Comparison of ENCODE assay signal across 1 cellular context in the genomic region with DNA sequence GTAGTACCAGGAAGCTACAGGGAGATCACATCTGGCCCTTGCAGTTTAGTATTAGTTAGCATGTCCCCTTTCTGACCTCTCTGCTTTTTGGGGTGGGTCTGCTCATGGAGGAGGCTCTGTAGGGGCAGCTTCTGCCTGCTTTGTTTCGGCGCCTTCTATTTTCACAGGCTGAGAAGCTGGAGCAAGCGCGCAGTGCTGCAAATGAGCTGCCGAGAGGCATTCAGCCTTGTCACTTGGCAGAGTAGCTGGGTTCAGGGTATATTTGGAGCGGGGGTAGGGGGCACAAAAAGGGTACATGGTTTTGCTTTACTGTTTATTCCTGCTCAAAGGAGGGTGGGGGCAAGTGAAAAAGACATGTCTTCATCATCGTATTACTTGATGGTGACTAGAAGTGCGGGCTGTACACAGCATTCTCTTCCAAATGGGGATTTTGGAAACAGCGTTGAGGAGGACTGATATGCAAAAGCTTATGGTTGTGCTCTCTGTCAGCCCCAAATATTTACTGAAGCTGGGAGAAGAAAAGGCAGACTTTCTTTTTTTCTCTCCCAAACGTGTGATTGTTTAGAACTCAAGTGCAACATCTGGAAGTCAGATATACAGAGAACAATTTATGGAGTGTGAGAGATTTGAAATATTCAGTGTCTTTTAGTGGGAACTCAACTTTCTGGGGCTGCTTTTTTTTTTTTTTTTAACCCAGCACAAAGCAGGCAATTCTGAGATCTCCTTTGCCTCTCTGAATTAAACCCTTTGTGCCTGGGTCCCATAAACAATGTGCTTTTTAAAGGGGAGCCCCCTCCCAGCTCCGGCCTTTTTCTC.
TF ChIP-seq lines count a peak whose summit lies in the region.

No MANE protein-coding gene starts in this region.

TF ChIP-seq in WTC11, 78 proteins besides CTCF, POLR2A, EP300 and RAD21 (continued from another document):
- TF ChIP-seq, protein P1, sequence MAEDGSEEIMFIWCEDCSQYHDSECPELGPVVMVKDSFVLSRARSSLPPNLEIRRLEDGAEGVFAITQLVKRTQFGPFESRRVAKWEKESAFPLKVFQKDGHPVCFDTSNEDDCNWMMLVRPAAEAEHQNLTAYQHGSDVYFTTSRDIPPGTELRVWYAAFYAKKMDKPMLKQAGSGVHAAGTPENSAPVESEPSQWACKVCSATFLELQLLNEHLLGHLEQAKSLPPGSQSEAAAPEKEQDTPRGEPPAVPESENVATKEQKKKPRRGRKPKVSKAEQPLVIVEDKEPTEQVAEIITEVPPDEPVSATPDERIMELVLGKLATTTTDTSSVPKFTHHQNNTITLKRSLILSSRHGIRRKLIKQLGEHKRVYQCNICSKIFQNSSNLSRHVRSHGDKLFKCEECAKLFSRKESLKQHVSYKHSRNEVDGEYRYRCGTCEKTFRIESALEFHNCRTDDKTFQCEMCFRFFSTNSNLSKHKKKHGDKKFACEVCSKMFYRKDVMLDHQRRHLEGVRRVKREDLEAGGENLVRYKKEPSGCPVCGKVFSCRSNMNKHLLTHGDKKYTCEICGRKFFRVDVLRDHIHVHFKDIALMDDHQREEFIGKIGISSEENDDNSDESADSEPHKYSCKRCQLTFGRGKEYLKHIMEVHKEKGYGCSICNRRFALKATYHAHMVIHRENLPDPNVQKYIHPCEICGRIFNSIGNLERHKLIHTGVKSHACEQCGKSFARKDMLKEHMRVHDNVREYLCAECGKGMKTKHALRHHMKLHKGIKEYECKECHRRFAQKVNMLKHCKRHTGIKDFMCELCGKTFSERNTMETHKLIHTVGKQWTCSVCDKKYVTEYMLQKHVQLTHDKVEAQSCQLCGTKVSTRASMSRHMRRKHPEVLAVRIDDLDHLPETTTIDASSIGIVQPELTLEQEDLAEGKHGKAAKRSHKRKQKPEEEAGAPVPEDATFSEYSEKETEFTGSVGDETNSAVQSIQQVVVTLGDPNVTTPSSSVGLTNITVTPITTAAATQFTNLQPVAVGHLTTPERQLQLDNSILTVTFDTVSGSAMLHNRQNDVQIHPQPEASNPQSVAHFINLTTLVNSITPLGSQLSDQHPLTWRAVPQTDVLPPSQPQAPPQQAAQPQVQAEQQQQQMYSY (CRISPR knock-in tag; IDR thresholded peaks at IDR 0.05): no peak
- TF ChIP-seq, protein P2, sequence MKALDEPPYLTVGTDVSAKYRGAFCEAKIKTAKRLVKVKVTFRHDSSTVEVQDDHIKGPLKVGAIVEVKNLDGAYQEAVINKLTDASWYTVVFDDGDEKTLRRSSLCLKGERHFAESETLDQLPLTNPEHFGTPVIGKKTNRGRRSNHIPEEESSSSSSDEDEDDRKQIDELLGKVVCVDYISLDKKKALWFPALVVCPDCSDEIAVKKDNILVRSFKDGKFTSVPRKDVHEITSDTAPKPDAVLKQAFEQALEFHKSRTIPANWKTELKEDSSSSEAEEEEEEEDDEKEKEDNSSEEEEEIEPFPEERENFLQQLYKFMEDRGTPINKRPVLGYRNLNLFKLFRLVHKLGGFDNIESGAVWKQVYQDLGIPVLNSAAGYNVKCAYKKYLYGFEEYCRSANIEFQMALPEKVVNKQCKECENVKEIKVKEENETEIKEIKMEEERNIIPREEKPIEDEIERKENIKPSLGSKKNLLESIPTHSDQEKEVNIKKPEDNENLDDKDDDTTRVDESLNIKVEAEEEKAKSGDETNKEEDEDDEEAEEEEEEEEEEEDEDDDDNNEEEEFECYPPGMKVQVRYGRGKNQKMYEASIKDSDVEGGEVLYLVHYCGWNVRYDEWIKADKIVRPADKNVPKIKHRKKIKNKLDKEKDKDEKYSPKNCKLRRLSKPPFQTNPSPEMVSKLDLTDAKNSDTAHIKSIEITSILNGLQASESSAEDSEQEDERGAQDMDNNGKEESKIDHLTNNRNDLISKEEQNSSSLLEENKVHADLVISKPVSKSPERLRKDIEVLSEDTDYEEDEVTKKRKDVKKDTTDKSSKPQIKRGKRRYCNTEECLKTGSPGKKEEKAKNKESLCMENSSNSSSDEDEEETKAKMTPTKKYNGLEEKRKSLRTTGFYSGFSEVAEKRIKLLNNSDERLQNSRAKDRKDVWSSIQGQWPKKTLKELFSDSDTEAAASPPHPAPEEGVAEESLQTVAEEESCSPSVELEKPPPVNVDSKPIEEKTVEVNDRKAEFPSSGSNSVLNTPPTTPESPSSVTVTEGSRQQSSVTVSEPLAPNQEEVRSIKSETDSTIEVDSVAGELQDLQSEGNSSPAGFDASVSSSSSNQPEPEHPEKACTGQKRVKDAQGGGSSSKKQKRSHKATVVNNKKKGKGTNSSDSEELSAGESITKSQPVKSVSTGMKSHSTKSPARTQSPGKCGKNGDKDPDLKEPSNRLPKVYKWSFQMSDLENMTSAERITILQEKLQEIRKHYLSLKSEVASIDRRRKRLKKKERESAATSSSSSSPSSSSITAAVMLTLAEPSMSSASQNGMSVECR (CRISPR knock-in tag; IDR thresholded peaks at IDR 0.05; ENCODE audit: borderline replicate concordance): no peak
- TF ChIP-seq TEAD4 (CRISPR knock-in tag; IDR thresholded peaks at IDR 0.05): no peak
- no peak for TF ChIP-seq PRRX2 (CRISPR knock-in tag; IDR thresholded peaks at IDR 0.05)
- TF ChIP-seq TP53 (CRISPR knock-in tag; IDR thresholded peaks at IDR 0.05): no peak
- TF ChIP-seq, protein P3, sequence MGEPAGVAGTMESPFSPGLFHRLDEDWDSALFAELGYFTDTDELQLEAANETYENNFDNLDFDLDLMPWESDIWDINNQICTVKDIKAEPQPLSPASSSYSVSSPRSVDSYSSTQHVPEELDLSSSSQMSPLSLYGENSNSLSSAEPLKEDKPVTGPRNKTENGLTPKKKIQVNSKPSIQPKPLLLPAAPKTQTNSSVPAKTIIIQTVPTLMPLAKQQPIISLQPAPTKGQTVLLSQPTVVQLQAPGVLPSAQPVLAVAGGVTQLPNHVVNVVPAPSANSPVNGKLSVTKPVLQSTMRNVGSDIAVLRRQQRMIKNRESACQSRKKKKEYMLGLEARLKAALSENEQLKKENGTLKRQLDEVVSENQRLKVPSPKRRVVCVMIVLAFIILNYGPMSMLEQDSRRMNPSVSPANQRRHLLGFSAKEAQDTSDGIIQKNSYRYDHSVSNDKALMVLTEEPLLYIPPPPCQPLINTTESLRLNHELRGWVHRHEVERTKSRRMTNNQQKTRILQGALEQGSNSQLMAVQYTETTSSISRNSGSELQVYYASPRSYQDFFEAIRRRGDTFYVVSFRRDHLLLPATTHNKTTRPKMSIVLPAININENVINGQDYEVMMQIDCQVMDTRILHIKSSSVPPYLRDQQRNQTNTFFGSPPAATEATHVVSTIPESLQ (CRISPR knock-in tag; IDR thresholded peaks at IDR 0.05): no peak
- TF ChIP-seq, protein P4, sequence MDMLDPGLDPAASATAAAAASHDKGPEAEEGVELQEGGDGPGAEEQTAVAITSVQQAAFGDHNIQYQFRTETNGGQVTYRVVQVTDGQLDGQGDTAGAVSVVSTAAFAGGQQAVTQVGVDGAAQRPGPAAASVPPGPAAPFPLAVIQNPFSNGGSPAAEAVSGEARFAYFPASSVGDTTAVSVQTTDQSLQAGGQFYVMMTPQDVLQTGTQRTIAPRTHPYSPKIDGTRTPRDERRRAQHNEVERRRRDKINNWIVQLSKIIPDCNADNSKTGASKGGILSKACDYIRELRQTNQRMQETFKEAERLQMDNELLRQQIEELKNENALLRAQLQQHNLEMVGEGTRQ (CRISPR knock-in tag; IDR thresholded peaks at IDR 0.05): no peak
- TF ChIP-seq, protein P5, sequence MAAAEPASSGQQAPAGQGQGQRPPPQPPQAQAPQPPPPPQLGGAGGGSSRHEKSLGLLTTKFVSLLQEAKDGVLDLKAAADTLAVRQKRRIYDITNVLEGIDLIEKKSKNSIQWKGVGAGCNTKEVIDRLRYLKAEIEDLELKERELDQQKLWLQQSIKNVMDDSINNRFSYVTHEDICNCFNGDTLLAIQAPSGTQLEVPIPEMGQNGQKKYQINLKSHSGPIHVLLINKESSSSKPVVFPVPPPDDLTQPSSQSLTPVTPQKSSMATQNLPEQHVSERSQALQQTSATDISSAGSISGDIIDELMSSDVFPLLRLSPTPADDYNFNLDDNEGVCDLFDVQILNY (CRISPR knock-in tag; IDR thresholded peaks at IDR 0.05): no peak
- no peak for TF ChIP-seq ZNF416 (CRISPR knock-in tag; IDR thresholded peaks at IDR 0.05)
TF ChIP-seq in WTC11: peak in this region for 0.
